In the genomic region with DNA sequence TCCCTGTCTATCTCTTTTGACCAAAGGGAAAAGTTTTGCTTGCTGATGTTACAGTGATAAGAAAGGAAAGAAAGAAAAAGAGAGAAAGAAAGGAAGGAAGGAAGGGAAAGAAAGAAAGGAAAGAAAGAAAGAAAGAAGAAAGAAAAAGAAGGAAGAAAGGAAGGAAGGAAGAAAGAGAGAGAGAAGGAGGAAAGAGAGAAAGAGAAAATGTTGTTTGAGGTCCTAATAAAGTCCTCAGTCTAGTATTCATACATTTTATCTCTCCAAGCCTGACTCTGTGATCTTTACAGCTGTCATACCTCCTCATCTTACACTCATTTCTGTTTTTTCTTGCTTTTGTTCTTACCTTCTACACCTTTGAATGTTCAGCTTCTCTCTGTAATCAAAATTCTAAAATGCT, we compare ENCODE assay signal across 17 cellular contexts.
"Had no signal": no experiment of that assay in that cellular context is flagged by ENCODE, and none has a peak within 500 bp of the region (broad histone marks: within the 10 kb centered on the region; RNA-seq: fewer than 3 reads in every experiment).

No MANE protein-coding gene starts in this region.

- H3K27me3 Mint-ChIP-seq: activated CD4-positive, alpha-beta memory T cell treated with anti-CD3 and anti-CD28 coated beads for 36 hours; activated naive CD8-positive, alpha-beta T cell treated with anti-CD3 and anti-CD28 coated beads for 36 hours; memory B cell; stimulated activated naive CD8-positive, alpha-beta T cell treated with anti-CD3 and anti-CD28 coated beads, Interleukin-15, amount 100 ng/mL, for 72 hours had no signal

- H3K27ac Mint-ChIP-seq: activated CD4-positive, alpha-beta memory T cell treated with anti-CD3 and anti-CD28 coated beads for 36 hours; activated naive CD8-positive, alpha-beta T cell treated with anti-CD3 and anti-CD28 coated beads for 36 hours; memory B cell; natural killer cell treated with Interleukin-12 subunit alpha and Interleukin-12 subunit beta and Interleukin-15 and Interleukin-18, amount 100 ng/mL, for 72 hours had no signal

- H3K9me3 Mint-ChIP-seq: activated CD4-positive, alpha-beta memory T cell treated with anti-CD3 and anti-CD28 coated beads for 36 hours; activated naive CD8-positive, alpha-beta T cell treated with anti-CD3 and anti-CD28 coated beads for 36 hours; activated T-cell treated with anti-CD3 and anti-CD28 coated beads, Interleukin-2, amount 50 U/mL, for 4 hours; memory B cell; natural killer cell treated with Interleukin-12 subunit alpha and Interleukin-12 subunit beta and Interleukin-15 and Interleukin-18, amount 100 ng/mL, for 72 hours had no signal

- ATAC-seq: activated T-cell treated with anti-CD3 and anti-CD28 coated beads, Interleukin-2, amount 50 U/mL, for 4 hours; heart left ventricle; left lung; natural killer cell treated with Interleukin-12 subunit alpha and Interleukin-12 subunit beta and Interleukin-15 and Interleukin-18, amount 100 ng/mL, for 72 hours; stimulated activated naive CD8-positive, alpha-beta T cell treated with anti-CD3 and anti-CD28 coated beads, Interleukin-15, amount 100 ng/mL, for 72 hours had no signal

- H3K4me3 ChIP-seq: breast epithelium, heart left ventricle, left lung, testis had no signal

- H3K27ac ChIP-seq: breast epithelium, left lung, testis had no signal

- H3K27me3 ChIP-seq: breast epithelium, heart left ventricle, left lung, testis had no signal

- H3K36me3 Mint-ChIP-seq: activated CD4-positive, alpha-beta memory T cell treated with anti-CD3 and anti-CD28 coated beads for 36 hours; activated naive CD8-positive, alpha-beta T cell treated with anti-CD3 and anti-CD28 coated beads for 36 hours; memory B cell; natural killer cell treated with Interleukin-12 subunit alpha and Interleukin-12 subunit beta and Interleukin-15 and Interleukin-18, amount 100 ng/mL, for 72 hours had no signal

- H3K36me3 ChIP-seq: breast epithelium, heart left ventricle, left lung had no signal

- H3K9me3 ChIP-seq: heart left ventricle, testis had no signal

- DNase-seq: activated CD4-positive, alpha-beta memory T cell treated with anti-CD3 and anti-CD28 coated beads for 36 hours; activated CD4-positive, CD25-positive, alpha-beta regulatory T cell treated with anti-CD3 and anti-CD28 coated beads, Interleukin-2, amount 50 U/mL, for 72 hours; activated gamma-delta T cell treated with Interleukin-2 at 50 U/mL for 16 hours; activated naive CD8-positive, alpha-beta T cell treated with anti-CD3 and anti-CD28 coated beads for 36 hours; activated T-cell treated with anti-CD3 and anti-CD28 coated beads, Interleukin-2, amount 50 U/mL, for 4 hours; foreskin melanocyte; heart left ventricle; left lung; occipital lobe; stimulated activated CD4-positive, alpha-beta T cell treated with anti-CD3 and anti-CD28 coated beads, Interleukin-15, amount 100 ng/mL, for 24 hours; stimulated activated CD4-positive, alpha-beta T cell treated with anti-CD3 and anti-CD28 coated beads, Interleukin-4, amount 100 ng/mL, for 24 hours; stimulated activated naive CD8-positive, alpha-beta T cell treated with anti-CD3 and anti-CD28 coated beads, Interleukin-15, amount 100 ng/mL, for 72 hours; T-helper 2 cell; testis had no signal

- H3K4me1 Mint-ChIP-seq: memory B cell; stimulated activated naive CD8-positive, alpha-beta T cell treated with anti-CD3 and anti-CD28 coated beads, Interleukin-15, amount 100 ng/mL, for 72 hours had no signal

- H3K4me3 Mint-ChIP-seq: activated CD4-positive, alpha-beta memory T cell treated with anti-CD3 and anti-CD28 coated beads for 36 hours; activated naive CD8-positive, alpha-beta T cell treated with anti-CD3 and anti-CD28 coated beads for 36 hours; activated T-cell treated with anti-CD3 and anti-CD28 coated beads, Interleukin-2, amount 50 U/mL, for 4 hours; memory B cell; natural killer cell treated with Interleukin-12 subunit alpha and Interleukin-12 subunit beta and Interleukin-15 and Interleukin-18, amount 100 ng/mL, for 72 hours; stimulated activated naive CD8-positive, alpha-beta T cell treated with anti-CD3 and anti-CD28 coated beads, Interleukin-15, amount 100 ng/mL, for 72 hours had no signal

- H3K4me1 ChIP-seq: breast epithelium, heart left ventricle, left lung, testis had no signal
